Comparison of ENCODE assay signal across 8 cellular contexts in the genomic region with DNA sequence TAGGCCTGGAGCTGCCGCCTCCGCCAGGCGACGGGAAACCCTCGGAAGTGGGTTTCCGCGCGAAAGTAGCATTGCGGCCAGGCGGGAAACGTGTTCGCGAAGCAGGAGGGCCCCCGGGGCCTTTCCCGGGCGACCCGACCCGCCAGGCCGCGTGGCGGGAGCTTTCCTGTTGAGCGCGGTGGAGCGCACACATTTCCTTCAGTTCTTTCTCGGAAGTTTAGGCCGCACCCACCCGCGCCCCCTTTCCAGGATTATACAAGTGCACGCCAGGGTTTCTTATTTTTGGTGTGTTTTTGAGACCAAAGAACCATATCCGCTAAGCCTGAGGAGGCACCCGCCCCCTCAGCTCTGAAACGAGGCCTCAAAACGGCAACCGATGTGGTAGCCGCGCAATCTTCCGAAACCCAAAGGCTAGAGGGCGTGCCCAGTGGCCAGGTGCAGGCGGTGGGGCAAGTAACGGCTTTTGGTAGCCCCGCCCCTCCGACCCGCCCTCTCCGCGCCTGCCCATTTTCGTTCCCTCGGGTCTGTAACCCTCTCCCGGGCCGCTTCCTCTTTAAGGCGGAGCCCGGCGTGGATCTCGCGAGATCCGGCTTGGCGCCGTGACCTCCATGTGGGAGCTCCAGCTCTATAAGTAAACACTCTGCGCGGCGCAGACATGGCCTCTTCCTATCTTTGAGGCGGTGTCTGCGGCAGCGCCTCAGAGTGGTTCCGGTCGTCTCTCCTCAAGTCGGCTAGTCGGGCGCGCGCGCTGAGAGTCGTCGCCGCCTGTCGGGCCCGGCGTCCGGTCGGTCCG. TPM values are rescaled to one million over a fixed set of nuclear protein-coding genes. Genes with fewer than 3 reads are reported as not detected.
A peak's percentile ranks its signal among the peaks of the same experiment; 100 is the strongest.
DNase-seq lines count a peak whose midpoint lies in the region; ATAC-seq and TF ChIP-seq lines count a peak whose summit lies in the region.

A gene with protein sequence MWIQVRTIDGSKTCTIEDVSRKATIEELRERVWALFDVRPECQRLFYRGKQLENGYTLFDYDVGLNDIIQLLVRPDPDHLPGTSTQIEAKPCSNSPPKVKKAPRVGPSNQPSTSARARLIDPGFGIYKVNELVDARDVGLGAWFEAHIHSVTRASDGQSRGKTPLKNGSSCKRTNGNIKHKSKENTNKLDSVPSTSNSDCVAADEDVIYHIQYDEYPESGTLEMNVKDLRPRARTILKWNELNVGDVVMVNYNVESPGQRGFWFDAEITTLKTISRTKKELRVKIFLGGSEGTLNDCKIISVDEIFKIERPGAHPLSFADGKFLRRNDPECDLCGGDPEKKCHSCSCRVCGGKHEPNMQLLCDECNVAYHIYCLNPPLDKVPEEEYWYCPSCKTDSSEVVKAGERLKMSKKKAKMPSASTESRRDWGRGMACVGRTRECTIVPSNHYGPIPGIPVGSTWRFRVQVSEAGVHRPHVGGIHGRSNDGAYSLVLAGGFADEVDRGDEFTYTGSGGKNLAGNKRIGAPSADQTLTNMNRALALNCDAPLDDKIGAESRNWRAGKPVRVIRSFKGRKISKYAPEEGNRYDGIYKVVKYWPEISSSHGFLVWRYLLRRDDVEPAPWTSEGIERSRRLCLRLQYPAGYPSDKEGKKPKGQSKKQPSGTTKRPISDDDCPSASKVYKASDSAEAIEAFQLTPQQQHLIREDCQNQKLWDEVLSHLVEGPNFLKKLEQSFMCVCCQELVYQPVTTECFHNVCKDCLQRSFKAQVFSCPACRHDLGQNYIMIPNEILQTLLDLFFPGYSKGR (plus strand): TSS at position 628 of the 793 bp plus-strand sequence. CDS start 292 bp downstream, outside the sequence.

- no TSS peak for BruUV-seq in IMR-90 (replicated peaks; lab: Mats Ljungman, UMichigan)

- no peak for TF ChIP-seq RAD21 in IMR-90 (IDR thresholded peaks at IDR 0.05; ENCODE audit: low read length)

- peak within 1 kb of the TSS; percentile 83 for H3K4me3 ChIP-seq in IMR-90 (ENCODE audit: insufficient read depth, low read depth, low read length)

- H3K9me1 ChIP-seq in IMR-90 (ENCODE audit: insufficient read depth, low read length), result no peaks in the 10 kb centered on the region

- H3K56ac ChIP-seq in IMR-90 (ENCODE audit: extremely low read depth, insufficient read depth, low read length), result peak within 1 kb of the TSS; percentile 68

- H2BK15ac ChIP-seq in IMR-90 (ENCODE audit: low read depth, low read length), result no peak within 1 kb of the TSS

- ATAC-seq in GM21528 (IDR thresholded peaks at IDR 0.05; ENCODE audit: low FRiP score, unreplicated experiment) (peak; percentile 88), IMR-90 (ENCODE audit: low read depth) (peak; percentile 95)

- H3K18ac ChIP-seq in IMR-90 (ENCODE audit: low read depth, low read length), result peak within 1 kb of the TSS; percentile 42

- POLR2A ChIA-PET in IMR-90 (lab: Charles Lee; ENCODE audit: unreplicated experiment), result interaction anchor here (0.6 to 1.0 kb wide), 5 partner anchors 11 to 118 kb away, joined by 3 to 11 read pairs (median 4); no protein-coding TSS in a partner anchor

- in situ Hi-C loops in IMR-90 (cut with MboI; ENCODE audit: low sequenced_read_pairs), result no loop called here

- H3K36me3 ChIP-seq in IMR-90 (ENCODE audit: control insufficient read depth, insufficient read depth, low read length), result peaks cover 2% of the 10 kb centered on the region; the same call in 1 of the 2 replicates

- H3K4me2 ChIP-seq in IMR-90 (ENCODE audit: low read depth, low read length), result peak within 1 kb of the TSS; percentile 95

- peak within 1 kb of the TSS; percentile 87 to 91 for H4K8ac ChIP-seq in IMR-90 (ENCODE audit: low read depth in 2 of 2, low read length in 2 of 2)

- intact Hi-C loops in IMR-90 (cut with micrococcal nuclease), result loop anchor here (2.0 kb wide), 1 partner anchor 30 kb away; no protein-coding TSS in a partner anchor

- H3K4ac ChIP-seq in IMR-90 (ENCODE audit: low read depth, low read length), result peak within 1 kb of the TSS; percentile 97

- peak within 1 kb of the TSS; percentile 94 for H2AK5ac ChIP-seq in IMR-90 (ENCODE audit: low read depth, low read length)

- peak within 1 kb of the TSS; percentile 99 for H3K14ac ChIP-seq in IMR-90 (replicated peaks; ENCODE audit: low read depth, low read length)

- peak within 1 kb of the TSS; percentile 69 for H4K5ac ChIP-seq in IMR-90 (ENCODE audit: low read depth, low read length)

- H2BK20ac ChIP-seq in IMR-90 (ENCODE audit: low read depth, low read length), result no peak within 1 kb of the TSS

- peak within 1 kb of the TSS; percentile 87; the same call in 1 of the 2 replicates for H4K91ac ChIP-seq in IMR-90 (ENCODE audit: insufficient read depth, low read depth, low read length)

- peak within 1 kb of the TSS; percentile 99 for H3K23ac ChIP-seq in IMR-90 (ENCODE audit: low read depth, low read length)

- no peaks in the 10 kb centered on the region for H3K9me3 ChIP-seq in IMR-90 (ENCODE audit: control insufficient read depth, insufficient read depth, low read length)

- 2% methylated on average over 46 of the region's 80 CpGs; no CpG with 5 or more reads in 1 of the 2 experiments for WGBS in IMR-90 (ENCODE audit: extremely low coverage in 2 of 2, insufficient read length in 1 of 2), 2 experiments

- H4K20me1 ChIP-seq in IMR-90 (ENCODE audit: insufficient read depth, low read length), result peaks cover 31% of the 10 kb centered on the region

- dilution Hi-C loops in IMR-90 (cut with HindIII; ENCODE audit: low sequenced_read_pairs, unreplicated experiment), result no loop called here

- TF ChIP-seq POLR2A in IMR-90 (IDR thresholded peaks at IDR 0.05; ENCODE audit: low read depth, low read length), result peak; percentile 92

- DNase-seq in DMS 273 (lab: John Stamatoyannopoulos, UW; ENCODE audit: unreplicated experiment), result peak; percentile 98
- peak; percentile 97 for DNase-seq in IMR-90
- DNase-seq in OCI-M1 (lab: John Stamatoyannopoulos, UW), result peak; percentile 100
- peak; percentile 99 for DNase-seq in activated T-cell treated with anti-CD3 and anti-CD28 coated beads for 4 hours
- DNase-seq in epithelial cell of prostate (ENCODE audit: low read depth, low spot score), result peak; percentile 86
- peak; percentile 99 for DNase-seq in mucosa of gallbladder (ENCODE audit: low spot score)
- peak; percentile 96 to 99 for DNase-seq in stimulated activated CD8-positive, alpha-beta memory T cell treated with anti-CD3 and anti-CD28 coated beads, Interleukin-4, amount 100 ng/mL, for 4 hours (ENCODE audit: low read depth in 2 of 2, low spot score in 1 of 2)

- peaks cover 8% of the 10 kb centered on the region for H3K4me1 ChIP-seq in IMR-90 (ENCODE audit: control insufficient read depth, insufficient read depth, low read length)

- H3K9ac ChIP-seq in IMR-90 (ENCODE audit: low read depth, low read length), result peak within 1 kb of the TSS; percentile 89

- H3K79me1 ChIP-seq in IMR-90 (ENCODE audit: low read depth in 1 of 2, low read length in 2 of 2), result peaks cover 0 to 7% of the 10 kb centered on the region in 2 experiments; a peak in 1 of 4 replicates

- CTCF ChIA-PET in IMR-90 (lab: Yijun Ruan, JAX), result no interaction called here

- peak within 1 kb of the TSS; percentile 79 for H2BK5ac ChIP-seq in IMR-90 (ENCODE audit: low read depth, low read length, poor library complexity, severe bottlenecking)

- H3K27ac ChIP-seq in IMR-90 (ENCODE audit: insufficient read depth, low read length), result peak within 1 kb of the TSS; percentile 83
- peak within 1 kb of the TSS; percentile 61 for H3K27ac ChIP-seq in epithelial cell of prostate

- TF ChIP-seq CTCF in IMR-90 (conservative IDR thresholded peaks at IDR 0.05; ENCODE audit: low read depth, low read length), result 0 out of 2 replicates have a peak, but pooled peaks have one; percentile 2

- H2AFZ ChIP-seq in IMR-90 (replicated peaks; ENCODE audit: low read length, poor library complexity), result peak within 1 kb of the TSS; percentile 97

- H2AK9ac ChIP-seq in IMR-90 (replicated peaks; ENCODE audit: low read depth, low read length, poor library complexity), result peak within 1 kb of the TSS; percentile 99

- H3K27me3 ChIP-seq in IMR-90 (ENCODE audit: control insufficient read depth, insufficient read depth, low read length), result no peaks in the 10 kb centered on the region

- H2BK120ac ChIP-seq in IMR-90 (ENCODE audit: low read depth, low read length), result peak within 1 kb of the TSS; percentile 75

TF ChIP-seq in IMR-90, 13 proteins besides CTCF, POLR2A, EP300 and RAD21 (continues in another document):
- TF ChIP-seq SMC3 (IDR thresholded peaks at IDR 0.05; ENCODE audit: low read depth, low read length) (no peak), MAZ (IDR thresholded peaks at IDR 0.05; ENCODE audit: borderline replicate concordance, low read depth, low read length) (0 out of 2 replicates have a peak, but pooled peaks have one; percentile 10), CEBPB (IDR thresholded peaks at IDR 0.05; ENCODE audit: low read depth, low read length) (no peak), MXI1 (IDR thresholded peaks at IDR 0.05; ENCODE audit: borderline replicate concordance, low read depth, low read length) (peak; percentile 86), FOS (IDR thresholded peaks at IDR 0.05; ENCODE audit: low read depth, low read length) (no peak), BHLHE40 (IDR thresholded peaks at IDR 0.05; ENCODE audit: low read depth, low read length) (peak; percentile 13; the same call in 1 of the 2 replicates), RCOR1 (IDR thresholded peaks at IDR 0.05; ENCODE audit: insufficient replicate concordance, low read length) (no peak)
- TF ChIP-seq, protein P1, sequence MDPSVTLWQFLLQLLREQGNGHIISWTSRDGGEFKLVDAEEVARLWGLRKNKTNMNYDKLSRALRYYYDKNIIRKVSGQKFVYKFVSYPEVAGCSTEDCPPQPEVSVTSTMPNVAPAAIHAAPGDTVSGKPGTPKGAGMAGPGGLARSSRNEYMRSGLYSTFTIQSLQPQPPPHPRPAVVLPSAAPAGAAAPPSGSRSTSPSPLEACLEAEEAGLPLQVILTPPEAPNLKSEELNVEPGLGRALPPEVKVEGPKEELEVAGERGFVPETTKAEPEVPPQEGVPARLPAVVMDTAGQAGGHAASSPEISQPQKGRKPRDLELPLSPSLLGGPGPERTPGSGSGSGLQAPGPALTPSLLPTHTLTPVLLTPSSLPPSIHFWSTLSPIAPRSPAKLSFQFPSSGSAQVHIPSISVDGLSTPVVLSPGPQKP (IDR thresholded peaks at IDR 0.05; ENCODE audit: borderline replicate concordance, low read depth, low read length), result no peak
- TF ChIP-seq, protein P2, sequence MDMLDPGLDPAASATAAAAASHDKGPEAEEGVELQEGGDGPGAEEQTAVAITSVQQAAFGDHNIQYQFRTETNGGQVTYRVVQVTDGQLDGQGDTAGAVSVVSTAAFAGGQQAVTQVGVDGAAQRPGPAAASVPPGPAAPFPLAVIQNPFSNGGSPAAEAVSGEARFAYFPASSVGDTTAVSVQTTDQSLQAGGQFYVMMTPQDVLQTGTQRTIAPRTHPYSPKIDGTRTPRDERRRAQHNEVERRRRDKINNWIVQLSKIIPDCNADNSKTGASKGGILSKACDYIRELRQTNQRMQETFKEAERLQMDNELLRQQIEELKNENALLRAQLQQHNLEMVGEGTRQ (IDR thresholded peaks at IDR 0.05; ENCODE audit: low read depth, low read length), result peak; percentile 64; the same call in 1 of the 2 replicates

RNA-seq across cellular contexts. Expression of the gene that starts here (rescaled TPM):
- total RNA-seq in IMR-90 (2012; rRNA removed), result 37.3 and 55.3 TPM in 2 replicates
- 23.5 and 27.6 TPM in 2 replicates for polyA plus RNA-seq in IMR-90 (2012; rRNA removed)
- 6.5 and 7.6 TPM in 2 replicates for polyA plus RNA-seq in IMR-90 (2012; cell fraction: cytosol; rRNA removed)
- 27.9 and 106 TPM in 2 replicates for polyA plus RNA-seq in IMR-90 (2012; cell fraction: nucleus; rRNA removed; ENCODE audit: low replicate concordance)
- 33.3 TPM for total RNA-seq in mucosa of gallbladder

Comparison
In these comparisons a context has a peak if more than half of its experiments do, and no peak if none do; other contexts are left out.
1. Peak in every context shown above with its lines: DNase-seq, ATAC-seq, H3K4me3 ChIP-seq and H3K27ac ChIP-seq.